In the genomic region with DNA sequence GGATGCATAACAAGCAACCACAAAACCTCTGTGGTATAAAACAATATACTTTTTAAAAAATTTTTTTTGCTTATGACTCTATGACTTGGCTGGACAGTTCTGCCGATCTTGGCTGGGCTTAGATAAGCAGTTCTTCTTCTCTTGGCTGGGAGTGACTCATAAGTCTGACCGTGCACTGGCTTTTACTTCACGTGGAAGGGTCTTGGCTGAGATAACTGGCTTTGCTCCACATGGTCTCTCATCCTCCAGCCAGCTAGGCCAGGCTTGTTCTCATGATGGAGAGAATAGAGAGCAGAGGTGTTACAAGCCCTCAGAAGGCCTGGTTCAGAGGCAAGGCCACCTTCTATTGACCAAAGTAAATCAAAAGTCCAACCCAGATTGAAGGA, we compare ENCODE assay signal across 13 cellular contexts.
DNase-seq lines count a peak whose midpoint lies in the region; ATAC-seq and TF ChIP-seq lines count a peak whose summit lies in the region.
"Had no signal": no experiment of that assay in that cellular context is flagged by ENCODE, and none has a peak within 500 bp of the region (broad histone marks: within the 10 kb centered on the region; RNA-seq: fewer than 3 reads in every experiment).

No MANE protein-coding gene starts in this region.

- peak; percentile 47 for DNase-seq in HCEC 1CT
- DNase-seq in astrocyte of the spinal cord (ENCODE audit: low read depth, low spot score): peak; percentile 87
- peak; percentile 31 for DNase-seq in left cardiac atrium
- DNase-seq in COLO829 (ENCODE audit: low spot score): no peak
- no peak for DNase-seq in RKO (ENCODE audit: low spot score)
- DNase-seq in NOMO-1 (lab: John Stamatoyannopoulos, UW; ENCODE audit: unreplicated experiment in 2 of 2): no peak
- DNase-seq: activated CD4-positive, alpha-beta T cell treated with anti-CD3 and anti-CD28 coated beads, Interleukin-2, amount 10 ng/mL, durations not matched to agents 24 days and 14 days; activated T-cell treated with anti-CD3 and anti-CD28 coated beads, Interleukin-2, amount 50 U/mL, for 24 hours; DMS 273 treated with DMSO at 0.1 percent for 48 hours; immature natural killer cell; SHP77 treated with DMSO at 0.1 percent for 48 hours had no signal

- H3K27ac ChIP-seq in ACC112 (ENCODE audit: low read depth, low read length): peak overlapping the region; percentile 54

- ATAC-seq in left cardiac atrium: peak; percentile 19 to 77
- ATAC-seq in GM21423 (IDR thresholded peaks at IDR 0.05; ENCODE audit: unreplicated experiment): no peak

- in situ Hi-C loops in astrocyte of the spinal cord (cut with HindIII; ENCODE audit: low sequenced_read_pairs): no loop called here

- no peak for TF ChIP-seq CTCF in astrocyte of the spinal cord (IDR thresholded peaks at IDR 0.05; ENCODE audit: low read depth, low read length)

- intact Hi-C loops in left cardiac atrium (cut with DNase I): no loop called here

- no peak overlapping the region for H3K4me3 ChIP-seq in ACC112 (ENCODE audit: low read depth, low read length)
- H3K4me3 ChIP-seq in astrocyte of the spinal cord (ENCODE audit: low read depth, low read length): no peak overlapping the region

- H3K4me1 ChIP-seq in ACC112 (ENCODE audit: control insufficient read depth, insufficient read depth, low read length, unreplicated experiment): peaks cover 44% of the 10 kb centered on the region

- no peaks in the 10 kb centered on the region; the same call in 1 of the 2 replicates for H3K36me3 ChIP-seq in ACC112 (ENCODE audit: insufficient read depth, low read length)

- no peak overlapping the region for H2AFZ ChIP-seq in ACC112 (ENCODE audit: low read length, unreplicated experiment)

- H3K79me2 ChIP-seq in ACC112 (ENCODE audit: control insufficient read depth, insufficient read depth, low read length, unreplicated experiment): no peaks in the 10 kb centered on the region

- H3K27me3 ChIP-seq in ACC112 (ENCODE audit: insufficient read depth, low read length): no peaks in the 10 kb centered on the region

Comparison
In these comparisons a context has a peak if more than half of its experiments do, and no peak if none do; other contexts are left out.
1. DNase-seq: peak in HCEC 1CT (single experiment), astrocyte of the spinal cord (single experiment) and left cardiac atrium (single experiment); none in COLO829 (single experiment), RKO (single experiment) and NOMO-1 (0 of 2).